Comparison of ENCODE assay signal across 20 cellular contexts in the genomic region with DNA sequence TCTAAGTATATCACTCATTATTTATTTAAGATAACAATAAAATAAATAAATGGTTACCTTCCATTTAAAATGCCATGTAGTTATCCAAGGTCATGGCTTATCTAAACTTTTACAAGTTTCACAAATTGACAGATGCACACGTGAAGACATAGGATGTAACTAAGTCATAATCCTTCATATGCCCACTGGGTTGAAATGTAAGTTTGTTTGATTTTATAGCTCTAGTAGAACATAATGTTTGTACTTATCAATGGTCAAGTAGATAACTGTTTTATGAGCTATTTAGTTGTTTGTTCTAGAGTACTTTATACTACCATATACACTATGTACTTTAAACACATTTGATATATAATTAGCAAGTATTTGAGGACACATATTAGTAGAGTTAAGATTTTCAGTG.
"Had no signal": no experiment of that assay in that cellular context is flagged by ENCODE, and none has a peak within 500 bp of the region (broad histone marks: within the 10 kb centered on the region; RNA-seq: fewer than 3 reads in every experiment).

No MANE protein-coding gene starts in this region.

- FAIRE-seq: endometrium, keratinocyte had no signal

- H3K79me2 ChIP-seq: parathyroid adenoma had no signal

- H3K27ac ChIP-seq: neutrophil, parathyroid adenoma, right lobe of liver, stomach, thyroid gland had no signal

- H3K4me3 ChIP-seq: lung, right lobe of liver, smooth muscle cell, stomach, thyroid gland had no signal

- H3K36me3 ChIP-seq: neutrophil, right lobe of liver, thyroid gland had no signal

- H3K4me2 ChIP-seq: smooth muscle cell had no signal

- H3K4me1 ChIP-seq: parathyroid adenoma, right lobe of liver, stomach, thyroid gland had no signal

- H2AFZ ChIP-seq: parathyroid adenoma had no signal

- H3K27me3 ChIP-seq: neutrophil, right lobe of liver, stomach, thyroid gland had no signal

- DNase-seq: cortex of kidney; effector memory CD8-positive, alpha-beta T cell; naive B cell; right lobe of liver; stimulated activated CD4-positive, alpha-beta T cell treated with anti-CD3 and anti-CD28 coated beads, Interleukin-12 subunit alpha, Interleukin-12 subunit beta, amount 100 ng/mL, for 4 hours; stimulated activated CD4-positive, alpha-beta T cell treated with anti-CD3 and anti-CD28 coated beads, Interleukin-2, amount 100 ng/mL, for 24 hours; stimulated activated CD4-positive, alpha-beta T cell treated with anti-CD3 and anti-CD28 coated beads, Interleukin-4, amount 100 ng/mL, for 24 hours; stimulated activated naive CD4-positive, alpha-beta T cell treated with Interleukin-2 at 50 U/mL for 16 hours; stomach; thyroid gland; trophoblast cell had no signal

- ATAC-seq: effector memory CD8-positive, alpha-beta T cell; left lobe of liver; natural killer cell treated with Interleukin-12 subunit alpha and Interleukin-12 subunit beta and Interleukin-15 and Interleukin-18, amount 100 ng/mL, for 72 hours; right lobe of liver; stimulated activated effector memory CD8-positive, alpha-beta T cell treated with anti-CD3 and anti-CD28 coated beads, Interleukin-12 subunit alpha, Interleukin-12 subunit beta, amount 100 ng/mL, for 72 hours had no signal

- H3K9ac ChIP-seq: parathyroid adenoma had no signal

- H3K9me3 ChIP-seq: neutrophil, right lobe of liver, stomach, thyroid gland had no signal
